ENCODE assay signal across 1 cellular context in genomic region chr3:142447852-142448315, GRCh38.
A peak's percentile ranks its signal among the peaks of the same experiment; 100 is the strongest.
TF ChIP-seq lines count a peak whose summit lies in the region.

A gene with protein sequence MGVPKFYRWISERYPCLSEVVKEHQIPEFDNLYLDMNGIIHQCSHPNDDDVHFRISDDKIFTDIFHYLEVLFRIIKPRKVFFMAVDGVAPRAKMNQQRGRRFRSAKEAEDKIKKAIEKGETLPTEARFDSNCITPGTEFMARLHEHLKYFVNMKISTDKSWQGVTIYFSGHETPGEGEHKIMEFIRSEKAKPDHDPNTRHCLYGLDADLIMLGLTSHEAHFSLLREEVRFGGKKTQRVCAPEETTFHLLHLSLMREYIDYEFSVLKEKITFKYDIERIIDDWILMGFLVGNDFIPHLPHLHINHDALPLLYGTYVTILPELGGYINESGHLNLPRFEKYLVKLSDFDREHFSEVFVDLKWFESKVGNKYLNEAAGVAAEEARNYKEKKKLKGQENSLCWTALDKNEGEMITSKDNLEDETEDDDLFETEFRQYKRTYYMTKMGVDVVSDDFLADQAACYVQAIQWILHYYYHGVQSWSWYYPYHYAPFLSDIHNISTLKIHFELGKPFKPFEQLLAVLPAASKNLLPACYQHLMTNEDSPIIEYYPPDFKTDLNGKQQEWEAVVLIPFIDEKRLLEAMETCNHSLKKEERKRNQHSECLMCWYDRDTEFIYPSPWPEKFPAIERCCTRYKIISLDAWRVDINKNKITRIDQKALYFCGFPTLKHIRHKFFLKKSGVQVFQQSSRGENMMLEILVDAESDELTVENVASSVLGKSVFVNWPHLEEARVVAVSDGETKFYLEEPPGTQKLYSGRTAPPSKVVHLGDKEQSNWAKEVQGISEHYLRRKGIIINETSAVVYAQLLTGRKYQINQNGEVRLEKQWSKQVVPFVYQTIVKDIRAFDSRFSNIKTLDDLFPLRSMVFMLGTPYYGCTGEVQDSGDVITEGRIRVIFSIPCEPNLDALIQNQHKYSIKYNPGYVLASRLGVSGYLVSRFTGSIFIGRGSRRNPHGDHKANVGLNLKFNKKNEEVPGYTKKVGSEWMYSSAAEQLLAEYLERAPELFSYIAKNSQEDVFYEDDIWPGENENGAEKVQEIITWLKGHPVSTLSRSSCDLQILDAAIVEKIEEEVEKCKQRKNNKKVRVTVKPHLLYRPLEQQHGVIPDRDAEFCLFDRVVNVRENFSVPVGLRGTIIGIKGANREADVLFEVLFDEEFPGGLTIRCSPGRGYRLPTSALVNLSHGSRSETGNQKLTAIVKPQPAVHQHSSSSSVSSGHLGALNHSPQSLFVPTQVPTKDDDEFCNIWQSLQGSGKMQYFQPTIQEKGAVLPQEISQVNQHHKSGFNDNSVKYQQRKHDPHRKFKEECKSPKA (N-terminal part only) (minus strand): TSS chr3:142448037. CDS start chr3:142447944, 93 bp downstream.

TF ChIP-seq in GM12878, 131 proteins besides CTCF, POLR2A, EP300 and RAD21 (continued from another document and continues in another):
- TF ChIP-seq, protein P1, sequence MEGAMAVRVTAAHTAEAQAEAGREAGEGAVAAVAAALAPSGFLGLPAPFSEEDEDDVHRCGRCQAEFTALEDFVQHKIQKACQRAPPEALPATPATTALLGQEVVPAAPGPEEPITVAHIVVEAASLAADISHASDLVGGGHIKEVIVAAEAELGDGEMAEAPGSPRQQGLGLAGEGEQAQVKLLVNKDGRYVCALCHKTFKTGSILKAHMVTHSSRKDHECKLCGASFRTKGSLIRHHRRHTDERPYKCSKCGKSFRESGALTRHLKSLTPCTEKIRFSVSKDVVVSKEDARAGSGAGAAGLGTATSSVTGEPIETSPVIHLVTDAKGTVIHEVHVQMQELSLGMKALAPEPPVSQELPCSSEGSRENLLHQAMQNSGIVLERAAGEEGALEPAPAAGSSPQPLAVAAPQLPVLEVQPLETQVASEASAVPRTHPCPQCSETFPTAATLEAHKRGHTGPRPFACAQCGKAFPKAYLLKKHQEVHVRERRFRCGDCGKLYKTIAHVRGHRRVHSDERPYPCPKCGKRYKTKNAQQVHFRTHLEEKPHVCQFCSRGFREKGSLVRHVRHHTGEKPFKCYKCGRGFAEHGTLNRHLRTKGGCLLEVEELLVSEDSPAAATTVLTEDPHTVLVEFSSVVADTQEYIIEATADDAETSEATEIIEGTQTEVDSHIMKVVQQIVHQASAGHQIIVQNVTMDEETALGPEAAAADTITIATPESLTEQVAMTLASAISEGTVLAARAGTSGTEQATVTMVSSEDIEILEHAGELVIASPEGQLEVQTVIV (IDR thresholded peaks at IDR 0.05; ENCODE audit: borderline replicate concordance, partially characterized antibody): no peak
- TF ChIP-seq EGR1 (IDR thresholded peaks at IDR 0.05; ENCODE audit: borderline replicate concordance in 1 of 2, low read depth in 2 of 2, low read length in 2 of 2) (peak in 1 of 2 experiments; percentile 14; a peak in 1 of 3 replicates), WRNIP1 (IDR thresholded peaks at IDR 0.05; ENCODE audit: borderline replicate concordance, low read depth, low read length) (no peak), SREBF2 (IDR thresholded peaks at IDR 0.05; ENCODE audit: low read length) (no peak), LARP7 (IDR thresholded peaks at IDR 0.05) (peak; percentile 50; the same call in 1 of the 2 replicates), MXI1 (IDR thresholded peaks at IDR 0.05; ENCODE audit: low read depth, low read length) (peak; percentile 76), PAX5 (IDR thresholded peaks at IDR 0.05; ENCODE audit: borderline replicate concordance, low read depth, low read length) (no peak), POLR2AphosphoS2 (IDR thresholded peaks at IDR 0.05; ENCODE audit: low read depth, low read length) (peak; percentile 91), HDGF (IDR thresholded peaks at IDR 0.05) (no peak), IKZF1 (conservative IDR thresholded peaks at IDR 0.05) (peak; percentile 76), HDAC6 (IDR thresholded peaks at IDR 0.05; ENCODE audit: unreplicated experiment) (no peak), PAX8 (IDR thresholded peaks at IDR 0.05) (no peak), NR2C2 (IDR thresholded peaks at IDR 0.05; ENCODE audit: borderline replicate concordance, control insufficient read depth, insufficient read length, low read depth) (no peak), RBBP5 (conservative IDR thresholded peaks at IDR 0.05) (peak; percentile 61; the same call in 1 of the 2 replicates), CBFB (IDR thresholded peaks at IDR 0.05; ENCODE audit: low read depth) (peak; percentile 78; the same call in 1 of the 2 replicates), BMI1 (IDR thresholded peaks at IDR 0.05; ENCODE audit: borderline replicate concordance) (no peak), MAX (IDR thresholded peaks at IDR 0.05; ENCODE audit: low read depth, low read length) (peak; percentile 66), ESRRA (IDR thresholded peaks at IDR 0.05; ENCODE audit: low read length) (no peak), CREB1 (IDR thresholded peaks at IDR 0.05; ENCODE audit: low read depth) (peak; percentile 98), CHD1 (IDR thresholded peaks at IDR 0.05; ENCODE audit: low read depth, low read length) (no peak), TBL1XR1 (IDR thresholded peaks at IDR 0.05; ENCODE audit: low read depth, low read length) (peak; percentile 55; the same call in 1 of the 2 replicates), CEBPB (IDR thresholded peaks at IDR 0.05; ENCODE audit: borderline replicate concordance in 1 of 2, low read depth in 2 of 2, low read length in 2 of 2) (no peak), RUNX3 (IDR thresholded peaks at IDR 0.05; ENCODE audit: low read length) (peak; percentile 70; the same call in 1 of the 2 replicates), YBX1 (IDR thresholded peaks at IDR 0.05) (no peak), FOXM1 (IDR thresholded peaks at IDR 0.05; ENCODE audit: low read depth, low read length) (0 out of 2 replicates have a peak, but pooled peaks have one; percentile 28), SPI1 (IDR thresholded peaks at IDR 0.05; ENCODE audit: borderline replicate concordance, insufficient read depth, low read depth, low read length) (no peak), BCL11A (IDR thresholded peaks at IDR 0.05; ENCODE audit: low read depth, low read length) (no peak; the same call in 1 of the 2 replicates), IRF4 (IDR thresholded peaks at IDR 0.05; ENCODE audit: low read depth, low read length) (0 out of 2 replicates have a peak, but pooled peaks have one; percentile 42), SP1 (IDR thresholded peaks at IDR 0.05; ENCODE audit: low read depth, low read length) (peak; percentile 54), GABPA (IDR thresholded peaks at IDR 0.05; ENCODE audit: low read depth) (0 out of 2 replicates have a peak, but pooled peaks have one; percentile 11), TAF1 (IDR thresholded peaks at IDR 0.05; ENCODE audit: borderline replicate concordance, low read depth, low read length) (peak; percentile 95), MLLT1 (IDR thresholded peaks at IDR 0.05) (no peak), STAT3 (IDR thresholded peaks at IDR 0.05; ENCODE audit: low read depth, low read length) (no peak), SMAD1 (IDR thresholded peaks at IDR 0.05; ENCODE audit: low read depth, partially characterized antibody) (no peak), POU2F2 (IDR thresholded peaks at IDR 0.05; ENCODE audit: borderline replicate concordance, low read depth, low read length) (peak; percentile 60; the same call in 1 of the 3 replicates), TCF3 (IDR thresholded peaks at IDR 0.05; ENCODE audit: borderline replicate concordance, insufficient read depth, low read depth, low read length) (no peak), SIN3A (IDR thresholded peaks at IDR 0.05; ENCODE audit: low read depth, low read length) (peak; percentile 95), STAT1 (conservative IDR thresholded peaks at IDR 0.05) (no peak), NBN (IDR thresholded peaks at IDR 0.05) (peak; percentile 78; the same call in 1 of the 2 replicates), TCF7 (IDR thresholded peaks at IDR 0.05; ENCODE audit: borderline replicate concordance) (no peak), MEF2B (IDR thresholded peaks at IDR 0.05; ENCODE audit: partially characterized antibody, poor library complexity, severe bottlenecking) (no peak), EED (IDR thresholded peaks at IDR 0.05; ENCODE audit: low read depth) (no peak), SREBF1 (IDR thresholded peaks at IDR 0.05; ENCODE audit: low read length) (no peak), KAT2A (conservative IDR thresholded peaks at IDR 0.05; ENCODE audit: control insufficient read depth, low read depth, low read length) (no peak), EZH2 (IDR thresholded peaks at IDR 0.05; ENCODE audit: borderline replicate concordance, control insufficient read depth, low read depth, low read length) (no peak), KDM1A (IDR thresholded peaks at IDR 0.05; ENCODE audit: borderline replicate concordance) (no peak), BCL3 (IDR thresholded peaks at IDR 0.05; ENCODE audit: borderline replicate concordance, insufficient read depth, low read depth, low read length, poor library complexity, severe bottlenecking) (peak; percentile 78), SRF (IDR thresholded peaks at IDR 0.05; ENCODE audit: low read depth in 2 of 2, low read length in 2 of 2) (peak in 1 of 2 experiments; percentile 77; a peak in 2 of 4 replicates), ZNF384 (IDR thresholded peaks at IDR 0.05; ENCODE audit: borderline replicate concordance, low read depth, low read length) (no peak), RCOR1 (conservative IDR thresholded peaks at IDR 0.05; ENCODE audit: low read depth, low read length) (no peak), FOXK2 (IDR thresholded peaks at IDR 0.05) (peak; percentile 42; the same call in 1 of the 2 replicates), ZNF24 (IDR thresholded peaks at IDR 0.05) (no peak)
- TF ChIP-seq, protein P2, sequence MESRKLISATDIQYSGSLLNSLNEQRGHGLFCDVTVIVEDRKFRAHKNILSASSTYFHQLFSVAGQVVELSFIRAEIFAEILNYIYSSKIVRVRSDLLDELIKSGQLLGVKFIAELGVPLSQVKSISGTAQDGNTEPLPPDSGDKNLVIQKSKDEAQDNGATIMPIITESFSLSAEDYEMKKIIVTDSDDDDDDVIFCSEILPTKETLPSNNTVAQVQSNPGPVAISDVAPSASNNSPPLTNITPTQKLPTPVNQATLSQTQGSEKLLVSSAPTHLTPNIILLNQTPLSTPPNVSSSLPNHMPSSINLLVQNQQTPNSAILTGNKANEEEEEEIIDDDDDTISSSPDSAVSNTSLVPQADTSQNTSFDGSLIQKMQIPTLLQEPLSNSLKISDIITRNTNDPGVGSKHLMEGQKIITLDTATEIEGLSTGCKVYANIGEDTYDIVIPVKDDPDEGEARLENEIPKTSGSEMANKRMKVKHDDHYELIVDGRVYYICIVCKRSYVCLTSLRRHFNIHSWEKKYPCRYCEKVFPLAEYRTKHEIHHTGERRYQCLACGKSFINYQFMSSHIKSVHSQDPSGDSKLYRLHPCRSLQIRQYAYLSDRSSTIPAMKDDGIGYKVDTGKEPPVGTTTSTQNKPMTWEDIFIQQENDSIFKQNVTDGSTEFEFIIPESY (IDR thresholded peaks at IDR 0.05): no peak
- TF ChIP-seq, protein P3, sequence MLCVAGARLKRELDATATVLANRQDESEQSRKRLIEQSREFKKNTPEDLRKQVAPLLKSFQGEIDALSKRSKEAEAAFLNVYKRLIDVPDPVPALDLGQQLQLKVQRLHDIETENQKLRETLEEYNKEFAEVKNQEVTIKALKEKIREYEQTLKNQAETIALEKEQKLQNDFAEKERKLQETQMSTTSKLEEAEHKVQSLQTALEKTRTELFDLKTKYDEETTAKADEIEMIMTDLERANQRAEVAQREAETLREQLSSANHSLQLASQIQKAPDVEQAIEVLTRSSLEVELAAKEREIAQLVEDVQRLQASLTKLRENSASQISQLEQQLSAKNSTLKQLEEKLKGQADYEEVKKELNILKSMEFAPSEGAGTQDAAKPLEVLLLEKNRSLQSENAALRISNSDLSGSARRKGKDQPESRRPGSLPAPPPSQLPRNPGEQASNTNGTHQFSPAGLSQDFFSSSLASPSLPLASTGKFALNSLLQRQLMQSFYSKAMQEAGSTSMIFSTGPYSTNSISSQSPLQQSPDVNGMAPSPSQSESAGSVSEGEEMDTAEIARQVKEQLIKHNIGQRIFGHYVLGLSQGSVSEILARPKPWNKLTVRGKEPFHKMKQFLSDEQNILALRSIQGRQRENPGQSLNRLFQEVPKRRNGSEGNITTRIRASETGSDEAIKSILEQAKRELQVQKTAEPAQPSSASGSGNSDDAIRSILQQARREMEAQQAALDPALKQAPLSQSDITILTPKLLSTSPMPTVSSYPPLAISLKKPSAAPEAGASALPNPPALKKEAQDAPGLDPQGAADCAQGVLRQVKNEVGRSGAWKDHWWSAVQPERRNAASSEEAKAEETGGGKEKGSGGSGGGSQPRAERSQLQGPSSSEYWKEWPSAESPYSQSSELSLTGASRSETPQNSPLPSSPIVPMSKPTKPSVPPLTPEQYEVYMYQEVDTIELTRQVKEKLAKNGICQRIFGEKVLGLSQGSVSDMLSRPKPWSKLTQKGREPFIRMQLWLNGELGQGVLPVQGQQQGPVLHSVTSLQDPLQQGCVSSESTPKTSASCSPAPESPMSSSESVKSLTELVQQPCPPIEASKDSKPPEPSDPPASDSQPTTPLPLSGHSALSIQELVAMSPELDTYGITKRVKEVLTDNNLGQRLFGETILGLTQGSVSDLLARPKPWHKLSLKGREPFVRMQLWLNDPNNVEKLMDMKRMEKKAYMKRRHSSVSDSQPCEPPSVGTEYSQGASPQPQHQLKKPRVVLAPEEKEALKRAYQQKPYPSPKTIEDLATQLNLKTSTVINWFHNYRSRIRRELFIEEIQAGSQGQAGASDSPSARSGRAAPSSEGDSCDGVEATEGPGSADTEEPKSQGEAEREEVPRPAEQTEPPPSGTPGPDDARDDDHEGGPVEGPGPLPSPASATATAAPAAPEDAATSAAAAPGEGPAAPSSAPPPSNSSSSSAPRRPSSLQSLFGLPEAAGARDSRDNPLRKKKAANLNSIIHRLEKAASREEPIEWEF (IDR thresholded peaks at IDR 0.05; ENCODE audit: insufficient replicate concordance, low read depth, low read length): no peak
